Comparison of ENCODE assay signal across 8 cellular contexts in the genomic region with DNA sequence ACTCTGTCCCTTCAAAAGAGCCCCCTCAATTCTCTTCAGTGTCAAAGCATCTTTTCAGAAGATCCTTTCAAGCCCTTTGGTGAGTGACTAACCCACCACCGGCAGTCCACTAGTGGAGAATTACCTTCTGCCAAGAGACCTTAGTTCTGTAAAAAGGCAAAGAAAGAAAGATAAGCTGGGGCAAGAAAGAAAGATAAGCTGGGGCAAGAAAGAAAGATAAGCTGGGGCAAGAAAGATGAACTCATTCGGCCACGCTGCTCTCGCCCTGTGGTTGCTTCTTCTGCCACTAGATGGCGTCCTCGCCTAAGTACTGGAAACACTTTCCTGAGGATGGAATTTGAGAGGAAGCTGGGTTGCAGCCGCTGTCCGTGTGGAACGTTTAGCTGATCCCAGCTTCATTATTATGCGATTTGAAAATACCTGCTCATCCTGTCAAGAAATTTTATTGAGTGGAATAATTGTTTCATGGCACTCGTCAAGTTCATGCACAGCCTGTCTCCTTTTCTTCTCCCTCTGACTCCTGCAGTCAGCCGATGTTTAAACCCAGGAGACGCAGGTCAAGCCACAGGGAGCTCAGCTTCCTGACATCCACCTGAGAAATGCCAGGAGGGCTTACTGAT. TPM values are rescaled to one million over a fixed set of nuclear protein-coding genes. Genes with fewer than 3 reads are reported as not detected.
A peak's percentile ranks its signal among the peaks of the same experiment; 100 is the strongest.
DNase-seq lines count a peak whose midpoint lies in the region; ATAC-seq and TF ChIP-seq lines count a peak whose summit lies in the region.

No MANE protein-coding gene starts in this region.

- TF ChIP-seq EP300 in SK-N-SH (IDR thresholded peaks at IDR 0.05; ENCODE audit: borderline replicate concordance in 1 of 2, low read depth in 1 of 2, low read length in 1 of 2) (peak in 1 of 2 experiments; percentile 11; a peak in 1 of 4 replicates), ovary (IDR thresholded peaks at IDR 0.05) (no peak)

- DNase-seq in NAMALWA (ENCODE audit: low spot score) (peak; percentile 88), SK-N-SH (peak; percentile 75), glomerular visceral epithelial cell (ENCODE audit: extremely low spot score) (peak; percentile 75), ovary (peak; percentile 78 to 89 (median 87)), tibial artery (peak; percentile 90 to 91)
- peak; percentile 81 for DNase-seq in activated naive CD4-positive, alpha-beta T cell treated with anti-CD3 and anti-CD28 coated beads, Interleukin-2, amount 50 U/mL, for 16 hours

- H3K27me3 ChIP-seq in SK-N-SH (ENCODE audit: insufficient read depth) = no peaks in the 10 kb centered on the region
- H3K27me3 ChIP-seq in ovary = no peaks in the 10 kb centered on the region
- H3K27me3 ChIP-seq in tibial artery = no peaks in the 10 kb centered on the region

- TF ChIP-seq RAD21 in SK-N-SH (IDR thresholded peaks at IDR 0.05; ENCODE audit: low read length) = peak; percentile 89

- H4K20me1 ChIP-seq in SK-N-SH (ENCODE audit: insufficient read depth) = no peaks in the 10 kb centered on the region

- H3K36me3 ChIP-seq in SK-N-SH (replicated peaks in 1 of 2; ENCODE audit: control insufficient read depth in 1 of 2, insufficient read depth in 2 of 2, low read length in 1 of 2) = no peaks in the 10 kb centered on the region
- no peaks in the 10 kb centered on the region for H3K36me3 ChIP-seq in ovary
- no peaks in the 10 kb centered on the region for H3K36me3 ChIP-seq in tibial artery

- H2AFZ ChIP-seq in SK-N-SH (ENCODE audit: low read depth) = peak overlapping the region; percentile 73

- POLR2A ChIA-PET in SK-N-SH (lab: Yijun Ruan, JAX) = interaction anchor here (0.6 to 1.9 kb wide), 8 partner anchors 17 to 569 kb away, joined by 3 to 12 read pairs (median 3); a partner anchor contains a TSS

- WGBS in SK-N-SH (ENCODE audit: low lambda C conversion rate) = 4% methylated on average over 13 of the region's 13 CpGs
- WGBS in ovary, 3 donors = 2 to 3% (median 2%) methylated on average over 13 of the region's 13 CpGs

- no peak overlapping the region; the same call in 1 of the 2 replicates for H3K9ac ChIP-seq in SK-N-SH

- intact Hi-C loops in ovary (cut with DNase I) (loop anchor here (1.0 to 5.0 kb wide), 3 partner anchors 83 to 93 kb away; no protein-coding TSS in a partner anchor), tibial artery (cut with DNase I; ENCODE audit: low total_unique reads) (no loop called here)

- H3K9me3 ChIP-seq in SK-N-SH (no peaks in the 10 kb centered on the region), ovary (no peaks in the 10 kb centered on the region), tibial artery (no peaks in the 10 kb centered on the region)

- peaks cover 4% of the 10 kb centered on the region for H3F3A ChIP-seq in SK-N-SH (replicated peaks; ENCODE audit: insufficient read depth)

- H3K4me1 ChIP-seq in SK-N-SH (ENCODE audit: control insufficient read depth in 1 of 2, insufficient read depth in 2 of 2, low read depth in 1 of 2, low read length in 1 of 2) = peaks cover 0 to 15% of the 10 kb centered on the region in 2 experiments; a peak in 1 of 4 replicates
- H3K4me1 ChIP-seq in ovary (ENCODE audit: insufficient read depth) = no peaks in the 10 kb centered on the region
- H3K4me1 ChIP-seq in tibial artery = peaks cover 0 to 3% (median 0%) of the 10 kb centered on the region in 4 donors

- CTCF ChIA-PET in SK-N-SH (lab: Yijun Ruan, JAX) = interaction anchor here (0.5 to 5.7 kb wide), 105 partner anchors 9 to 577 kb away, joined by 3 to 376 read pairs (median 4); a partner anchor contains a TSS

- H3K4me3 ChIP-seq in SK-N-SH (ENCODE audit: low read depth in 2 of 2, low read length in 1 of 2) = peak overlapping the region; percentile 32 to 39
- peak overlapping the region; percentile 17 for H3K4me3 ChIP-seq in ovary
- H3K4me3 ChIP-seq in tibial artery = peak overlapping the region; percentile 21 to 35

- ATAC-seq in GM21528 (IDR thresholded peaks at IDR 0.05; ENCODE audit: low FRiP score, unreplicated experiment) = peak; percentile 66

- no peak for TF ChIP-seq POLR2A in ovary (IDR thresholded peaks at IDR 0.05)

- TF ChIP-seq CTCF in C4-2B (conservative IDR thresholded peaks at IDR 0.05) (peak; percentile 82), SK-N-SH (IDR thresholded peaks at IDR 0.05) (peak; percentile 94), ovary (IDR thresholded peaks at IDR 0.05) (peak; percentile 83 to 92 (median 85)), tibial artery (IDR thresholded peaks at IDR 0.05) (peak; percentile 92)

- H3K79me2 ChIP-seq in SK-N-SH (ENCODE audit: insufficient read depth) = no peaks in the 10 kb centered on the region

- H3K4me2 ChIP-seq in SK-N-SH = peak overlapping the region; percentile 64; the same call in 1 of the 2 replicates

- H3K9me2 ChIP-seq in SK-N-SH = no peaks in the 10 kb centered on the region

- H3K27ac ChIP-seq in C4-2B = no peak overlapping the region
- H3K27ac ChIP-seq in SK-N-SH (ENCODE audit: low read depth in 2 of 2, low read length in 1 of 2) = no peak overlapping the region
- no peak overlapping the region for H3K27ac ChIP-seq in ovary
- no peak overlapping the region for H3K27ac ChIP-seq in tibial artery

TF ChIP-seq in SK-N-SH, 30 proteins besides CTCF, POLR2A, EP300 and RAD21:
- TF ChIP-seq, protein P1, sequence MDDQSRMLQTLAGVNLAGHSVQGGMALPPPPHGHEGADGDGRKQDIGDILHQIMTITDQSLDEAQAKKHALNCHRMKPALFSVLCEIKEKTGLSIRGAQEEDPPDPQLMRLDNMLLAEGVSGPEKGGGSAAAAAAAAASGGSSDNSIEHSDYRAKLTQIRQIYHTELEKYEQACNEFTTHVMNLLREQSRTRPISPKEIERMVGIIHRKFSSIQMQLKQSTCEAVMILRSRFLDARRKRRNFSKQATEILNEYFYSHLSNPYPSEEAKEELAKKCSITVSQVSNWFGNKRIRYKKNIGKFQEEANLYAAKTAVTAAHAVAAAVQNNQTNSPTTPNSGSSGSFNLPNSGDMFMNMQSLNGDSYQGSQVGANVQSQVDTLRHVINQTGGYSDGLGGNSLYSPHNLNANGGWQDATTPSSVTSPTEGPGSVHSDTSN (IDR thresholded peaks at IDR 0.05) = no peak
- no peak for TF ChIP-seq TEAD4 (IDR thresholded peaks at IDR 0.05; ENCODE audit: borderline replicate concordance, insufficient read depth)
- peak; percentile 79 for TF ChIP-seq SMC3 (IDR thresholded peaks at IDR 0.05; ENCODE audit: low read depth, low read length)
- TF ChIP-seq MXI1 (IDR thresholded peaks at IDR 0.05; ENCODE audit: low read depth, low read length) = peak; percentile 47; the same call in 1 of the 2 replicates
- no peak for TF ChIP-seq TAF1 (IDR thresholded peaks at IDR 0.05; ENCODE audit: borderline replicate concordance, low read depth, low read length)
TF ChIP-seq in SK-N-SH: peak in this region for 2.

RNA-seq across cellular contexts. Expression of a gene that starts 17.3 kb away (rescaled TPM):
- polyA plus RNA-seq in SK-N-SH (2012; rRNA removed) (93.2 and 137 TPM in 2 replicates), ovary (10 to 100 TPM; 43.4 to 71.8 TPM)
- 86.9 and 101 TPM in 2 replicates for polyA plus RNA-seq in SK-N-SH (2012; cell fraction: cytosol; rRNA removed)
- polyA plus RNA-seq in SK-N-SH (2012; cell fraction: nucleus; rRNA removed) = 126 and 213 TPM in 2 replicates
- 10 to 100 TPM; 25.4 to 89.7 (median 77.1) TPM for total RNA-seq in ovary
